In the genomic region with DNA sequence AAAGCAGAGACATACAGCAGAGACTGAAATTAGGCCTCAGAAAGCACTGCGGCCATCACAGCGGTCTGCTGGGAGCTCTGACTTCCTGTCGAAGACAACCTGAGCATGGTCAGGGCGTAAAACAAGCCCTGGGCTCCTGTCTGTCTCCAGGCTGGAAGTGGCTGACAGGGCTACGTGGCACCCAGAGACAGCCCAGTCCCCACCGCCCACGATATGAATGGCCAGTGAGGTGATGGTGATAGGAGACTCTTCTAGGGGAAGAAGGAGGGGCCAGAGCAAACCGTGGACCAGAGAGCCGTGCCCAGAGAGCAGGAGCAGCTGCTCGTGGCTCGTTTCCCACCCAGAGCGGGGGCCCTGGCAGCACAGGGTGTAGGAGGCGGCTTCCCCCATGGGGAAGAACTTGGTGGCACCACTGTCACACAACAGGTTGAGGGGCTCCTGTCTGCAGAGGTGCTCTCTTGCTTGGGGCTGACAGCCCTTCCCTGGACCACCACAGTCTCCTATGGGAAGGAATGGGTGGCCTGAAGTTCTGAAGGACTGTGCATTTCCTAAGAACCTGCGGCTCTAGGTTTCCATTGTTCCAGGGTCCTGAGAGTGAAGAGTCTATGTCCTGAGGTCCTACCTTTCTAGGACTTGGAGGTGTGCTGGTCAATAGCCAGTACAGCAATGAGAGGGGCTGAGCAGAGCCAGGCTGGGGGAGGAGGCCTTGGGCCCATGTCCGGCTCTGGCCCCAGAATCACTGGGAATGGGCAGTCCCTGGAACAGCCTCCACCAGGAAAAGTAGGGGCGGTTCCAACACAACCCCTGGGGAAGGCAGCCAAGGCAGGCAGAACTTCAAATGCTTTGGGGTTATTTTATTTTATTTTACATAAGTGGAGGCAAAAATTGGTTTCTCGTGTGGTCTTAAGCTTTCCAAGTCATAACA, we compare ENCODE assay signal across 14 cellular contexts. TPM values are rescaled to one million over a fixed set of nuclear protein-coding genes. Genes with fewer than 3 reads are reported as not detected.
DNase-seq lines count a peak whose midpoint lies in the region; ATAC-seq and TF ChIP-seq lines count a peak whose summit lies in the region.
"Had no signal": no experiment of that assay in that cellular context is flagged by ENCODE, and none has a peak within 500 bp of the region (broad histone marks: within the 10 kb centered on the region; RNA-seq: fewer than 3 reads in every experiment).

No MANE protein-coding gene starts in this region.

- no peak for ATAC-seq in CD4-positive, alpha-beta T cell (ENCODE audit: poor library complexity)
- no peak for ATAC-seq in activated B cell treated with CpG ODN at 0.5 μM for 24 hours (ENCODE audit: low read depth)
- ATAC-seq in naive thymus-derived CD4-positive, alpha-beta T cell: no peak
- ATAC-seq: A549 had no signal

- peaks cover 5% of the 10 kb centered on the region for H3K9me3 Mint-ChIP-seq in activated CD4-positive, alpha-beta T cell treated with anti-CD3 and anti-CD28 coated beads, Interleukin-2, amount 10 ng/mL, durations not matched to agents 24 days and 14 days
- H3K9me3 Mint-ChIP-seq in CD4-positive, alpha-beta T cell: no peaks in the 10 kb centered on the region
- H3K9me3 Mint-ChIP-seq in activated B cell treated with CpG ODN at 0.5 μM for 24 hours (no peaks in the 10 kb centered on the region), immature natural killer cell (no peaks in the 10 kb centered on the region)
- H3K9me3 Mint-ChIP-seq in naive thymus-derived CD4-positive, alpha-beta T cell: peaks cover 0 to 9% (median 0%) of the 10 kb centered on the region in 11 donors

- intact Hi-C loops in activated CD4-positive, alpha-beta T cell treated with anti-CD3 and anti-CD28 coated beads, Interleukin-2, amount 10 ng/mL, durations not matched to agents 24 days and 14 days (cut with micrococcal nuclease): no loop called here
- intact Hi-C loops in CD4-positive, alpha-beta T cell (cut with DNase I, micrococcal nuclease): no loop called here
- intact Hi-C loops in activated B cell treated with CpG ODN at 0.5 μM for 24 hours (cut with micrococcal nuclease): no loop called here
- intact Hi-C loops in naive thymus-derived CD4-positive, alpha-beta T cell (cut with micrococcal nuclease): no loop called here

- H3K36me3 ChIP-seq in naive thymus-derived CD4-positive, alpha-beta T cell (ENCODE audit: control insufficient read depth in 2 of 3, insufficient read depth in 3 of 3, low read length in 3 of 3): no peaks in the 10 kb centered on the region

- no peak for TF ChIP-seq CTCF in CD4-positive, alpha-beta T cell (IDR thresholded peaks at IDR 0.05)
- no peak for TF ChIP-seq CTCF in activated B cell treated with CpG ODN at 0.5 μM for 24 hours (IDR thresholded peaks at IDR 0.05)

- no peaks in the 10 kb centered on the region for H3K27me3 Mint-ChIP-seq in activated CD4-positive, alpha-beta T cell treated with anti-CD3 and anti-CD28 coated beads, Interleukin-2, amount 10 ng/mL, durations not matched to agents 24 days and 14 days
- no peaks in the 10 kb centered on the region for H3K27me3 Mint-ChIP-seq in CD4-positive, alpha-beta T cell
- H3K27me3 Mint-ChIP-seq in activated B cell treated with CpG ODN at 0.5 μM for 24 hours (no peaks in the 10 kb centered on the region), immature natural killer cell (ENCODE audit: low read depth in 3 of 3) (peaks cover 0 to 3% (median 0%) of the 10 kb centered on the region in 3 donors)
- no peaks in the 10 kb centered on the region for H3K27me3 Mint-ChIP-seq in naive thymus-derived CD4-positive, alpha-beta T cell

- no peaks in the 10 kb centered on the region for H3K36me3 Mint-ChIP-seq in activated CD4-positive, alpha-beta T cell treated with anti-CD3 and anti-CD28 coated beads, Interleukin-2, amount 10 ng/mL, durations not matched to agents 24 days and 14 days (ENCODE audit: low read depth)
- no peaks in the 10 kb centered on the region for H3K36me3 Mint-ChIP-seq in CD4-positive, alpha-beta T cell (ENCODE audit: low read depth)
- no peaks in the 10 kb centered on the region for H3K36me3 Mint-ChIP-seq in activated B cell treated with CpG ODN at 0.5 μM for 24 hours (ENCODE audit: low read depth)
- peaks cover 0 to 9% (median 1%) of the 10 kb centered on the region in 5 donors for H3K36me3 Mint-ChIP-seq in naive thymus-derived CD4-positive, alpha-beta T cell
- H3K36me3 Mint-ChIP-seq in immature natural killer cell: no peaks in the 10 kb centered on the region

- peak overlapping the region; percentile 26 for H3K27ac ChIP-seq in CD4-positive, alpha-beta T cell (ENCODE audit: low read depth, low read length)
- H3K27ac ChIP-seq in naive thymus-derived CD4-positive, alpha-beta T cell (ENCODE audit: low read depth, low read length): peak overlapping the region; percentile 40
- H3K27ac ChIP-seq: A549, VCaP had no signal

- H3K9me3 ChIP-seq in CD4-positive, alpha-beta T cell (ENCODE audit: control insufficient read depth, low read length): no peaks in the 10 kb centered on the region
- H3K9me3 ChIP-seq in naive thymus-derived CD4-positive, alpha-beta T cell (ENCODE audit: control insufficient read depth in 2 of 3, low read length in 3 of 3): no peaks in the 10 kb centered on the region
- H3K9me3 ChIP-seq: A549 had no signal

- POLR2A ChIA-PET in CD4-positive, alpha-beta T cell (lab: Charles Lee): no interaction called here
- POLR2A ChIA-PET in activated B cell treated with CpG ODN at 0.5 μM for 24 hours (lab: Charles Lee): no interaction called here
- POLR2A ChIA-PET in naive thymus-derived CD4-positive, alpha-beta T cell (lab: Charles Lee): interaction anchor here (0.6 kb wide), 1 partner anchor 44 kb away, joined by 3 read pairs; no protein-coding TSS in a partner anchor

- DNase-seq in activated CD4-positive, alpha-beta T cell treated with anti-CD3 and anti-CD28 coated beads, Interleukin-2, amount 10 ng/mL, durations not matched to agents 24 days and 14 days: no peak
- no peak for DNase-seq in activated CD4-positive, alpha-beta T cell treated with anti-CD3 and anti-CD28 coated beads for 1 hour
- DNase-seq in CD4-positive, alpha-beta T cell: peak in 1 of 10 experiments; percentile 31
- DNase-seq in activated B cell treated with CpG ODN at 0.5 μM for 24 hours (peak; percentile 7), NCI-H1048 (lab: John Stamatoyannopoulos, UW) (no peak), immature natural killer cell (no peak), NCI-H187 (lab: John Stamatoyannopoulos, UW) (no peak)
- DNase-seq in naive thymus-derived CD4-positive, alpha-beta T cell: no peak
- DNase-seq: activated T-cell treated with anti-CD3 and anti-CD28 coated beads, Interleukin-2, amount 50 U/mL, for 1 hour; NCI-H1436 treated with DMSO at 0.1 percent for 48 hours; NCI-H510A; stimulated activated CD4-positive, alpha-beta T cell treated with anti-CD3 and anti-CD28 coated beads, Interleukin-15, amount 100 ng/mL, for 24 hours had no signal

- H3K4me1 Mint-ChIP-seq in activated CD4-positive, alpha-beta T cell treated with anti-CD3 and anti-CD28 coated beads, Interleukin-2, amount 10 ng/mL, durations not matched to agents 24 days and 14 days: peaks cover 9% of the 10 kb centered on the region
- peaks cover 28% of the 10 kb centered on the region for H3K4me1 Mint-ChIP-seq in CD4-positive, alpha-beta T cell (ENCODE audit: low read depth)
- H3K4me1 Mint-ChIP-seq in activated B cell treated with CpG ODN at 0.5 μM for 24 hours: no peaks in the 10 kb centered on the region
- peaks cover 14 to 37% (median 26%) of the 10 kb centered on the region in 7 donors for H3K4me1 Mint-ChIP-seq in naive thymus-derived CD4-positive, alpha-beta T cell
- H3K4me1 Mint-ChIP-seq in immature natural killer cell: no peaks in the 10 kb centered on the region

- H3K27ac Mint-ChIP-seq in activated CD4-positive, alpha-beta T cell treated with anti-CD3 and anti-CD28 coated beads, Interleukin-2, amount 10 ng/mL, durations not matched to agents 24 days and 14 days: peak overlapping the region; percentile 22
- peak overlapping the region; percentile 76 for H3K27ac Mint-ChIP-seq in CD4-positive, alpha-beta T cell
- H3K27ac Mint-ChIP-seq in activated B cell treated with CpG ODN at 0.5 μM for 24 hours (no peak overlapping the region), immature natural killer cell (peak overlapping the region in 1 of 6 donors; percentile 20)
- H3K27ac Mint-ChIP-seq in naive thymus-derived CD4-positive, alpha-beta T cell: peak overlapping the region; percentile 80 to 98 (median 93)

- H3K4me3 Mint-ChIP-seq in activated CD4-positive, alpha-beta T cell treated with anti-CD3 and anti-CD28 coated beads, Interleukin-2, amount 10 ng/mL, durations not matched to agents 24 days and 14 days: no peak overlapping the region
- H3K4me3 Mint-ChIP-seq in CD4-positive, alpha-beta T cell: no peak overlapping the region
- no peak overlapping the region for H3K4me3 Mint-ChIP-seq in activated B cell treated with CpG ODN at 0.5 μM for 24 hours
- H3K4me3 Mint-ChIP-seq in naive thymus-derived CD4-positive, alpha-beta T cell: peak overlapping the region in 9 of 10 donors; percentile 27 to 76 (median 64)
- H3K4me3 Mint-ChIP-seq in immature natural killer cell: no peak overlapping the region

- no peaks in the 10 kb centered on the region for H3K27me3 ChIP-seq in CD4-positive, alpha-beta T cell (ENCODE audit: control insufficient read depth, insufficient read depth, low read length)
- H3K27me3 ChIP-seq in naive thymus-derived CD4-positive, alpha-beta T cell (ENCODE audit: control insufficient read depth in 2 of 2, insufficient read depth in 2 of 2, low read length in 2 of 2): no peaks in the 10 kb centered on the region

- H3K4me1 ChIP-seq in naive thymus-derived CD4-positive, alpha-beta T cell (ENCODE audit: control insufficient read depth in 2 of 2, insufficient read depth in 2 of 2, low read length in 2 of 2): peaks cover 0 to 28% of the 10 kb centered on the region in 2 donors
- H3K4me1 ChIP-seq: A549 had no signal

- CTCF ChIA-PET in CD4-positive, alpha-beta T cell (lab: Charles Lee): no interaction called here
- CTCF ChIA-PET in activated B cell treated with CpG ODN at 0.5 μM for 24 hours (lab: Charles Lee): no interaction called here
- CTCF ChIA-PET in naive thymus-derived CD4-positive, alpha-beta T cell (lab: Charles Lee): no interaction called here

- peak overlapping the region; percentile 0 for H3K4me3 ChIP-seq in naive thymus-derived CD4-positive, alpha-beta T cell (ENCODE audit: low read length)
- H3K4me3 ChIP-seq: A549 had no signal

RNA-seq across cellular contexts. Expression of gene BARX1, which starts 56.4 kb away (rescaled TPM):
- total RNA-seq in activated CD4-positive, alpha-beta T cell treated with anti-CD3 and anti-CD28 coated beads, Interleukin-2, amount 10 ng/mL, durations not matched to agents 24 days and 14 days: 0.50 and 0.61 TPM in 2 replicates
- under 1 TPM; 0.17 to 0.33 TPM for total RNA-seq in CD4-positive, alpha-beta T cell
- total RNA-seq in activated B cell treated with CpG ODN at 0.5 μM for 24 hours: not detected in 2 replicates
- total RNA-seq in naive thymus-derived CD4-positive, alpha-beta T cell: under 1 TPM in 2 of 5 experiments, not detected in 3; 0.19 to 0.56 TPM
- not detected for polyA plus RNA-seq in naive thymus-derived CD4-positive, alpha-beta T cell
- polyA plus RNA-seq in immature natural killer cell: not detected

Comparison
In these comparisons a context has a peak if more than half of its experiments do, and no peak if none do; other contexts are left out.
1. H3K4me3 Mint-ChIP-seq: peak in naive thymus-derived CD4-positive, alpha-beta T cell (9 of 10); none in activated CD4-positive, alpha-beta T cell treated with anti-CD3 and anti-CD28 coated beads, Interleukin-2, amount 10 ng/mL, durations not matched to agents 24 days and 14 days (single experiment), CD4-positive, alpha-beta T cell (single experiment), activated B cell treated with CpG ODN at 0.5 μM for 24 hours (single experiment) and immature natural killer cell (0 of 5).